11 cellular contexts compared by ENCODE assay signal in the genomic region with DNA sequence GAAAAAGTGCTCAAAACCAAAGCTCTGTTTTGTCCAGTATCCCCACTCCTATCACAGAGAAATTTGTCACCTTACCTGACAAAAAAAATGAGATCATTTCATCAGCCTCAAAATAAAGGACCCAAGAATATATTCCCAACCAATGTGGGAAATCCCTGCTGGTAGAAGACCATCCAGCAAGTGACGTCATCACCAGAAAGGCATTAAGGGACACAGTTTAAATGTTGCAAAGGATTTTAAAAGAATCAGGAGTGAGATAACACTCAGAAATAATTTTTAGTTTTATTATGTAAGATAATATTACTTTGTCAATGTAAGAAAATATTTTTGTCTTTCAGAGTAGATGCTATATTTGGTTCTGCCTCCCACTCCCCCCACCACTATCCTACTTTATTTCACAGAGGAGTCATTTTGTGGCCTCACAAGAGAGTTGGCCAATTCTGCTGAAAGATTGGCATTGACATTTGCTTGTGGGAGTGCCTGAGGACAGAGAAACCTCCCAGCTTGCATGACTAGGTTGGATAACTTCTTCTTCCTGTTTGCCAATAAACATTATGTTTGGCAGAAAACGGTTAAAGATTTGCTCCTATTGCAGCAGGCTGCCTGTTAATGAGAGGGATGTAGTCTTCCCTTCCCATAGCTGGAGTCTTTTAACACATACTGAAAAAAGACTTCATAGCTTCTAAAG.
DNase-seq lines count a peak whose midpoint lies in the region; ATAC-seq and TF ChIP-seq lines count a peak whose summit lies in the region.
"Had no signal": no experiment of that assay in that cellular context is flagged by ENCODE, and none has a peak within 500 bp of the region (broad histone marks: within the 10 kb centered on the region; RNA-seq: fewer than 3 reads in every experiment).

No MANE protein-coding gene starts in this region.

- TF ChIP-seq POLR2A in thyroid gland (IDR thresholded peaks at IDR 0.05) = no peak

- H3K36me3 ChIP-seq in MG63 (no peaks in the 10 kb centered on the region), adipocyte (ENCODE audit: control insufficient read depth, insufficient read depth, low read length, severe bottlenecking) (no peaks in the 10 kb centered on the region), left lung (no peaks in the 10 kb centered on the region), thyroid gland (no peaks in the 10 kb centered on the region)
- H3K36me3 ChIP-seq: thoracic aorta had no signal

- no peaks in the 10 kb centered on the region for H3K9me3 ChIP-seq in MG63
- no peaks in the 10 kb centered on the region for H3K9me3 ChIP-seq in adipocyte (ENCODE audit: control insufficient read depth, low read length)
- H3K9me3 ChIP-seq in left lung = no peaks in the 10 kb centered on the region
- no peaks in the 10 kb centered on the region for H3K9me3 ChIP-seq in thyroid gland
- H3K9me3 ChIP-seq: thoracic aorta had no signal

- H3K27ac ChIP-seq in 22Rv1 (peak overlapping the region; percentile 87), left lung (peak overlapping the region in 1 of 2 donors; percentile 24), thyroid gland (no peak overlapping the region)
- H3K27ac ChIP-seq: thoracic aorta had no signal

- peak; percentile 75 for DNase-seq in MG63
- peak; percentile 83 for DNase-seq in adipocyte (ENCODE audit: low read depth)
- no peak for DNase-seq in left lung
- no peak for DNase-seq in NCI-H1092 (lab: John Stamatoyannopoulos, UW)
- DNase-seq in NCI-H82 treated with DMSO at 0.1 percent for 48 hours (lab: John Stamatoyannopoulos, UW; ENCODE audit: unreplicated experiment) = no peak
- no peak for DNase-seq in thyroid gland
- no peak for DNase-seq in COR-L47 (lab: John Stamatoyannopoulos, UW)
- DNase-seq: NCI-H2029 treated with DMSO at 0.1 percent for 48 hours had no signal

- no peak overlapping the region for H3K4me3 ChIP-seq in MG63
- H3K4me3 ChIP-seq in adipocyte (ENCODE audit: low read length) = no peak overlapping the region
- H3K4me3 ChIP-seq in left lung = no peak overlapping the region
- no peak overlapping the region for H3K4me3 ChIP-seq in thyroid gland (replicated peaks in 1 of 3)
- H3K4me3 ChIP-seq: thoracic aorta had no signal

- intact Hi-C loops in left lung (cut with DNase I) (no loop called here), thyroid gland (cut with DNase I) (loop anchor here (10.0 kb wide), 1 partner anchor 971 kb away; no protein-coding TSS in a partner anchor)

- H3K4me1 ChIP-seq in adipocyte (ENCODE audit: control insufficient read depth, insufficient read depth, low read length) (peaks cover 24% of the 10 kb centered on the region), left lung (no peaks in the 10 kb centered on the region), thyroid gland (no peaks in the 10 kb centered on the region)

- ATAC-seq in left lung = peak; percentile 32
- ATAC-seq: activated CD8-positive, alpha-beta T cell treated with anti-CD3 and anti-CD28 coated beads for 36 hours had no signal

- WGBS in thyroid gland, 2 donors = 56 to 57% methylated on average over 2 of the region's 2 CpGs

- H3K27me3 ChIP-seq in MG63 = no peaks in the 10 kb centered on the region
- no peaks in the 10 kb centered on the region for H3K27me3 ChIP-seq in adipocyte (replicated peaks; ENCODE audit: control insufficient read depth, insufficient read depth, low read length)
- no peaks in the 10 kb centered on the region for H3K27me3 ChIP-seq in left lung
- no peaks in the 10 kb centered on the region for H3K27me3 ChIP-seq in thyroid gland

- H3K9ac ChIP-seq in adipocyte (ENCODE audit: low read length) = peak overlapping the region; percentile 32

- no peak for TF ChIP-seq CTCF in 22Rv1 (IDR thresholded peaks at IDR 0.05)
- no peak for TF ChIP-seq CTCF in left lung (IDR thresholded peaks at IDR 0.05)
- TF ChIP-seq CTCF in thyroid gland (IDR thresholded peaks at IDR 0.05) = no peak

Comparison
In these comparisons a context has a peak if more than half of its experiments do, and no peak if none do; other contexts are left out.
1. DNase-seq: peak in MG63 (single experiment) and adipocyte (single experiment); none in left lung (0 of 2), NCI-H1092 (single experiment), NCI-H82 treated with DMSO at 0.1 percent for 48 hours (single experiment), thyroid gland (0 of 2) and COR-L47 (single experiment).